ENCODE assay signal across 8 cellular contexts in the genomic region with DNA sequence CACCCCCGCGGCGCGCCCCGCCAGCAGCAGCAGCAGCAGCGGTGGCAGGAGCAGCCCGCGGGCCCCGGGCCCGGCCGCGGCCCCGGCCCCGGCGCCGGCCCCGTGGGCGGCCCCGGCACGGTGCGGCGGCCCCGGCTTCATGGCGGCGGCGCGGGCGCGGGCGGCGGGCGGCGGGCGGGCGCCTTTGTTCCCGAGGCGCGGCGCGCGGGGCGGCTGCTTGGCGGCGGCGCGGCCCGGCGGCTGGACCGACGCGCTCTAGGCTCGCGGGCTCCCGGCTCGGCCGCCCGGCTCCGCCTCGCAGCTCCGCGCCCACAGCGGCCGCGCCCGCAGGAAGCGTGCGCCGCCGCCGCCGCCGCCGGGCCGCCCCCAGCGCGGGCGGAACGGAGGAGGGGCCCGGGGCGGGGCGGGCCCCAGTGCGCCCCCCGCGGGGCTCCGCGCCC. TPM values are rescaled to one million over a fixed set of nuclear protein-coding genes. Genes with fewer than 3 reads are reported as not detected.
DNase-seq lines count a peak whose midpoint lies in the region; ATAC-seq and TF ChIP-seq lines count a peak whose summit lies in the region.

TSS of gene SDC3 (minus strand) at position 313 of the 440 bp plus-strand sequence. CDS start at position 141, 172 bp downstream.

- H3K27ac ChIP-seq in A673 (ENCODE audit: low read depth, low read length, poor library complexity, severe bottlenecking): no peak within 1 kb of the TSS

- peak; percentile 56 for ATAC-seq in activated T-helper 17 cell treated with anti-CD3 and anti-CD28 coated beads, Interleukin-2, amount 50 U/mL, for 72 hours (replicated peaks)

- peaks cover 23% of the 10 kb centered on the region for H3K27me3 Mint-ChIP-seq in activated T-helper 17 cell treated with anti-CD3 and anti-CD28 coated beads, Interleukin-2, amount 50 U/mL, for 72 hours
- peaks cover 20% of the 10 kb centered on the region for H3K27me3 Mint-ChIP-seq in progenitor cell of endocrine pancreas

- peak within 1 kb of the TSS; percentile 41 for H3K4me3 ChIP-seq in A673 (ENCODE audit: low read depth, low read length, poor library complexity, severe bottlenecking)

- peak within 1 kb of the TSS; percentile 74 for H3K4me3 Mint-ChIP-seq in activated T-helper 17 cell treated with anti-CD3 and anti-CD28 coated beads, Interleukin-2, amount 50 U/mL, for 72 hours
- H3K4me3 Mint-ChIP-seq in progenitor cell of endocrine pancreas (ENCODE audit: low read depth): peak within 1 kb of the TSS; percentile 86

- intact Hi-C loops in A673 (cut with micrococcal nuclease; ENCODE audit: unreplicated experiment): no loop called here
- intact Hi-C loops in cardiac septum (cut with DNase I): loop anchor here (5.0 kb wide), 1 partner anchor 56 kb away; no protein-coding TSS in a partner anchor

- TF ChIP-seq CTCF in A673 (conservative IDR thresholded peaks at IDR 0.05; ENCODE audit: low read depth, low read length): no peak
- no peak for TF ChIP-seq CTCF in progenitor cell of endocrine pancreas (IDR thresholded peaks at IDR 0.05; ENCODE audit: unreplicated experiment)

- H3K9me3 ChIP-seq in A673 (ENCODE audit: low read depth, low read length, poor library complexity, severe bottlenecking): no peaks in the 10 kb centered on the region

- peak within 1 kb of the TSS; percentile 54 for H3K27ac Mint-ChIP-seq in activated T-helper 17 cell treated with anti-CD3 and anti-CD28 coated beads, Interleukin-2, amount 50 U/mL, for 72 hours
- H3K27ac Mint-ChIP-seq in progenitor cell of endocrine pancreas: peak within 1 kb of the TSS; percentile 85

- H3K9me3 Mint-ChIP-seq in activated T-helper 17 cell treated with anti-CD3 and anti-CD28 coated beads, Interleukin-2, amount 50 U/mL, for 72 hours: no peaks in the 10 kb centered on the region
- H3K9me3 Mint-ChIP-seq in progenitor cell of endocrine pancreas (ENCODE audit: low read depth): no peaks in the 10 kb centered on the region

- BruUV-seq in A673 (replicated peaks; lab: Mats Ljungman, UMichigan): no TSS peak

- peaks cover 13% of the 10 kb centered on the region for H3K4me1 Mint-ChIP-seq in activated T-helper 17 cell treated with anti-CD3 and anti-CD28 coated beads, Interleukin-2, amount 50 U/mL, for 72 hours
- peaks cover 11% of the 10 kb centered on the region for H3K4me1 Mint-ChIP-seq in progenitor cell of endocrine pancreas (ENCODE audit: low read depth)

- H3K36me3 ChIP-seq in A673 (ENCODE audit: insufficient read depth, low read length, poor library complexity, severe bottlenecking): no peaks in the 10 kb centered on the region

- peaks cover 6% of the 10 kb centered on the region for H3K36me3 Mint-ChIP-seq in activated T-helper 17 cell treated with anti-CD3 and anti-CD28 coated beads, Interleukin-2, amount 50 U/mL, for 72 hours (ENCODE audit: low read depth)
- no peaks in the 10 kb centered on the region for H3K36me3 Mint-ChIP-seq in progenitor cell of endocrine pancreas (ENCODE audit: insufficient read depth)

- H3K27me3 ChIP-seq in A673 (replicated peaks; ENCODE audit: insufficient read depth, low read depth, low read length, poor library complexity): peaks cover 12% of the 10 kb centered on the region

- DNase-seq in A673 (ENCODE audit: low spot score) (peak; percentile 44), H4 (ENCODE audit: low spot score) (no peak), cardiac septum (ENCODE audit: low spot score) (peak; percentile 12), progenitor cell of endocrine pancreas (ENCODE audit: low spot score, unreplicated experiment) (no peak), DMS153 (lab: John Stamatoyannopoulos, UW) (no peak), COLO829 (ENCODE audit: low spot score) (no peak)
- DNase-seq in activated CD4-positive, alpha-beta T cell treated with anti-CD3 and anti-CD28 coated beads, Interleukin-2, amount 50 U/mL, for 4 hours: no peak

- peaks cover 8% of the 10 kb centered on the region for H3K4me1 ChIP-seq in A673 (ENCODE audit: insufficient read depth, low read length, poor library complexity, severe bottlenecking)

- POLR2A ChIA-PET in A673 (lab: Charles Lee; ENCODE audit: low non-redundant PET): no interaction called here

- CTCF ChIA-PET in A673 (lab: Charles Lee): no interaction called here

RNA-seq across cellular contexts. Expression of gene SDC3, which starts in this region (rescaled TPM):
- total RNA-seq in A673 (2021) (7.7 and 11.6 TPM in 2 replicates), cardiac septum (29.7 TPM), progenitor cell of endocrine pancreas (33.7 and 38.3 TPM in 2 replicates)
- 15.5 and 16.7 TPM in 2 replicates for total RNA-seq in H4 (2014; rRNA removed; shearing (Covaris generic))
- under 1 TPM in 1 of 2 donors, not detected in 1; 0.11 TPM for total RNA-seq in activated T-helper 17 cell treated with anti-CD3 and anti-CD28 coated beads, Interleukin-2, amount 50 U/mL, for 72 hours

Comparison
In these comparisons a context has a peak if more than half of its experiments do, and no peak if none do; other contexts are left out.
1. Peak in ATAC-seq in activated T-helper 17 cell treated with anti-CD3 and anti-CD28 coated beads, Interleukin-2, amount 50 U/mL, for 72 hours; RNA of the gene not detected or under 1 TPM.
2. DNase-seq: peak in A673 (single experiment) and cardiac septum (single experiment); none in H4 (single experiment), progenitor cell of endocrine pancreas (single experiment), DMS153 (single experiment), activated CD4-positive, alpha-beta T cell treated with anti-CD3 and anti-CD28 coated beads, Interleukin-2, amount 50 U/mL, for 4 hours (0 of 2) and COLO829 (single experiment).